In genomic region chr1:185674201-185674600, GRCh38 we compare ENCODE assay signal across 8 cellular contexts. TPM values are rescaled to one million over a fixed set of nuclear protein-coding genes. Genes with fewer than 3 reads are reported as not detected.
DNase-seq lines count a peak whose midpoint lies in the region; ATAC-seq and TF ChIP-seq lines count a peak whose summit lies in the region.

No MANE protein-coding gene starts in this region.

- intact Hi-C loops in A673 (cut with micrococcal nuclease; ENCODE audit: unreplicated experiment): no loop called here

- CTCF ChIA-PET in A673 (lab: Charles Lee): no interaction called here

- BruUV-seq in A673 (replicated peaks; lab: Mats Ljungman, UMichigan): no TSS peak

- DNase-seq in A673 (ENCODE audit: low spot score): no peak
- peak; percentile 32 for DNase-seq in KBM-7
- no peak for DNase-seq in iPS-NIHi7 (ENCODE audit: extremely low spot score)
- DNase-seq in islet precursor cell: no peak

- H3K4me1 ChIP-seq in A673 (ENCODE audit: insufficient read depth, low read length, poor library complexity, severe bottlenecking) (peaks cover 77% of the 10 kb centered on the region), endocrine pancreas (ENCODE audit: control insufficient read depth, insufficient read depth, low read length) (peaks cover 11% of the 10 kb centered on the region)

- no peaks in the 10 kb centered on the region for H3K36me3 ChIP-seq in A673 (ENCODE audit: insufficient read depth, low read length, poor library complexity, severe bottlenecking)
- no peaks in the 10 kb centered on the region for H3K36me3 ChIP-seq in endocrine pancreas (ENCODE audit: control insufficient read depth, insufficient read depth, low read length)

- in situ Hi-C loops in KBM-7 (cut with MboI; ENCODE audit: low pct_unique_long_range_greater_than_20kb, low sequenced_read_pairs): no loop called here

- TF ChIP-seq CTCF in A673 (conservative IDR thresholded peaks at IDR 0.05; ENCODE audit: low read depth, low read length): no peak

- H3K4me3 ChIP-seq in A673 (ENCODE audit: low read depth, low read length, poor library complexity, severe bottlenecking): no peak overlapping the region
- H3K4me3 ChIP-seq in endocrine pancreas (ENCODE audit: control insufficient read depth, insufficient read depth, low read length): peak overlapping the region; percentile 59

- no peaks in the 10 kb centered on the region for H3K9me3 ChIP-seq in A673 (ENCODE audit: low read depth, low read length, poor library complexity, severe bottlenecking)
- H3K9me3 ChIP-seq in endocrine pancreas (ENCODE audit: control insufficient read depth, low read length): no peaks in the 10 kb centered on the region

- no peak overlapping the region for H3K9ac ChIP-seq in endocrine pancreas (ENCODE audit: control insufficient read depth, insufficient read depth, low read length)

- ATAC-seq in GM19351 (IDR thresholded peaks at IDR 0.05; ENCODE audit: unreplicated experiment) (peak; percentile 71), HG02973 (IDR thresholded peaks at IDR 0.05; ENCODE audit: unreplicated experiment) (no peak), GM18520 (IDR thresholded peaks at IDR 0.05; ENCODE audit: unreplicated experiment) (no peak)

- H3K27me3 ChIP-seq in A673 (replicated peaks; ENCODE audit: insufficient read depth, low read depth, low read length, poor library complexity): no peaks in the 10 kb centered on the region
- no peaks in the 10 kb centered on the region for H3K27me3 ChIP-seq in endocrine pancreas (ENCODE audit: control insufficient read depth, insufficient read depth, low read length)

- peak overlapping the region; percentile 31 for H3K27ac ChIP-seq in A673 (ENCODE audit: low read depth, low read length, poor library complexity, severe bottlenecking)

- POLR2A ChIA-PET in A673 (lab: Charles Lee; ENCODE audit: low non-redundant PET): no interaction called here

RNA-seq across cellular contexts. Expression of gene HMCN1, which starts 60.0 kb away (rescaled TPM):
- 134 and 182 TPM in 2 replicates for total RNA-seq in A673 (2021)
